12 cellular contexts compared by ENCODE assay signal in genomic region chr5:151683936-151684586, GRCh38. TPM values are rescaled to one million over a fixed set of nuclear protein-coding genes. Genes with fewer than 3 reads are reported as not detected.
DNase-seq lines count a peak whose midpoint lies in the region; ATAC-seq and TF ChIP-seq lines count a peak whose summit lies in the region.
"Had no signal": no experiment of that assay in that cellular context is flagged by ENCODE, and none has a peak within 500 bp of the region (broad histone marks: within the 10 kb centered on the region; RNA-seq: fewer than 3 reads in every experiment).

No MANE protein-coding gene starts in this region.

- peak; percentile 51 for DNase-seq in SKM-1 treated with dmso at 0.1 percent for 144 hours (lab: John Stamatoyannopoulos, UW; ENCODE audit: unreplicated experiment)
- DNase-seq in SKM-1 (lab: John Stamatoyannopoulos, UW; ENCODE audit: unreplicated experiment): no peak
- no peak for DNase-seq in dorsolateral prefrontal cortex
- DNase-seq in upper lobe of right lung: no peak
- no peak for DNase-seq in NCI-H345 treated with DMSO at 0.1 percent for 48 hours (lab: John Stamatoyannopoulos, UW; ENCODE audit: unreplicated experiment)
- DNase-seq in Karpas-422: no peak
- DNase-seq: activated T-cell treated with anti-CD3 and anti-CD28 coated beads, Interleukin-2, amount 50 U/mL, for 24 hours; naive B cell; NCI-H2081 had no signal

- no peak for ATAC-seq in upper lobe of right lung
- no peak for ATAC-seq in HG02623 (IDR thresholded peaks at IDR 0.05; ENCODE audit: unreplicated experiment)

- H4K20me1 ChIP-seq in Karpas-422 (ENCODE audit: insufficient read depth, low read depth, low read length): no peaks in the 10 kb centered on the region

- H3K36me3 ChIP-seq in muscle layer of duodenum (ENCODE audit: control insufficient read depth in 1 of 2, insufficient read depth in 2 of 2, low read length in 2 of 2) (peaks cover 0 to 20% of the 10 kb centered on the region in 2 donors), upper lobe of right lung (peaks cover 7% of the 10 kb centered on the region), Karpas-422 (ENCODE audit: insufficient read depth, low read length) (no peaks in the 10 kb centered on the region)

- H3K4me1 ChIP-seq in muscle layer of duodenum (ENCODE audit: control insufficient read depth in 1 of 2, insufficient read depth in 2 of 2, low read length in 2 of 2) (peaks cover 12 to 49% of the 10 kb centered on the region in 2 donors), upper lobe of right lung (peaks cover 60% of the 10 kb centered on the region), Karpas-422 (ENCODE audit: low read length) (peaks cover 2% of the 10 kb centered on the region; the same call in 1 of the 2 replicates)

- no peaks in the 10 kb centered on the region for H3K79me2 ChIP-seq in Karpas-422 (ENCODE audit: low read length)

- H3K4me2 ChIP-seq in Karpas-422 (ENCODE audit: low read depth, low read length, poor library complexity, severe bottlenecking): no peak overlapping the region

- no peaks in the 10 kb centered on the region for H3K9me3 ChIP-seq in muscle layer of duodenum (ENCODE audit: control insufficient read depth in 1 of 2, low read length in 2 of 2)
- no peaks in the 10 kb centered on the region for H3K9me3 ChIP-seq in upper lobe of right lung
- H3K9me3 ChIP-seq in Karpas-422 (ENCODE audit: low read length): no peaks in the 10 kb centered on the region

- H3K27ac ChIP-seq in dorsolateral prefrontal cortex (peak overlapping the region in 46 of 59 donors; percentile 3 to 90 (median 52)), muscle layer of duodenum (ENCODE audit: low read length) (peak overlapping the region; percentile 95), upper lobe of right lung (peak overlapping the region; percentile 90), Karpas-422 (ENCODE audit: low read length) (no peak overlapping the region)

- intact Hi-C loops in dorsolateral prefrontal cortex (cut with DNase I) (loop anchor here in 1 of 2 donors (2.0 kb wide), 1 partner anchor 21 kb away; no protein-coding TSS in a partner anchor), upper lobe of right lung (cut with DNase I) (no loop called here)

- H3K27me3 ChIP-seq in dorsolateral prefrontal cortex (no peaks in the 10 kb centered on the region), muscle layer of duodenum (ENCODE audit: low read depth, low read length) (no peaks in the 10 kb centered on the region), upper lobe of right lung (no peaks in the 10 kb centered on the region), Karpas-422 (ENCODE audit: low read length) (no peaks in the 10 kb centered on the region)

- H3K9me2 ChIP-seq in Karpas-422 (replicated peaks; ENCODE audit: insufficient read depth, low read length): no peaks in the 10 kb centered on the region

- TF ChIP-seq CTCF in dorsolateral prefrontal cortex (IDR thresholded peaks at IDR 0.05 in 54 of 56, conservative IDR thresholded peaks at IDR 0.05 in 2 of 56; ENCODE audit: low read depth in 1 of 56, partially characterized antibody in 56 of 56) (peak in 1 of 56 donors; percentile 1), upper lobe of right lung (IDR thresholded peaks at IDR 0.05) (no peak)

- no peak overlapping the region for H3K9ac ChIP-seq in Karpas-422 (ENCODE audit: low read length)

- H2AFZ ChIP-seq in Karpas-422 (ENCODE audit: low read length): no peak overlapping the region

- peak overlapping the region in 40 of 59 donors; percentile 4 to 74 (median 63) for H3K4me3 ChIP-seq in dorsolateral prefrontal cortex
- H3K4me3 ChIP-seq in muscle layer of duodenum (ENCODE audit: low read depth in 1 of 2, low read length in 2 of 2): peak overlapping the region; percentile 77 to 80
- H3K4me3 ChIP-seq in upper lobe of right lung: peak overlapping the region; percentile 62
- H3K4me3 ChIP-seq in Karpas-422 (ENCODE audit: low read length): no peak overlapping the region

RNA-seq across cellular contexts. Expression of gene SPARC, which starts 2.7 kb away (rescaled TPM):
- total RNA-seq in dorsolateral prefrontal cortex (100 to 1,000 TPM; 118 to 878 (median 329) TPM), upper lobe of right lung (1,248 TPM)
- 0.54 TPM in 1 of 2 replicates, not detected in the other for total RNA-seq in Karpas-422 (2014; rRNA removed; shearing (Covaris generic); ENCODE audit: low replicate concordance)
- total RNA-seq: B cell had no signal

Comparison
In these comparisons a context has a peak if more than half of its experiments do, and no peak if none do; other contexts are left out.
1. RNA of gene SPARC, which starts 2.7 kb away (total RNA-seq): 1,248 TPM in upper lobe of right lung (single experiment) and 118 to 878 TPM in dorsolateral prefrontal cortex; 0.54 TPM in Karpas-422; every median in the first group is over 10 times any median in the second.